Comparison of ENCODE assay signal across 1 cellular context in genomic region chr2:232000439-232000838, GRCh38.
A peak's percentile ranks its signal among the peaks of the same experiment; 100 is the strongest.
TF ChIP-seq lines count a peak whose summit lies in the region.

No MANE protein-coding gene starts in this region.

TF ChIP-seq in HEK293, 187 proteins besides CTCF, POLR2A, EP300 and RAD21 (continued from another document):
- TF ChIP-seq PRDM10 (tag by site-specific recombination; IDR thresholded peaks at IDR 0.05) = peak; percentile 88
- no peak for TF ChIP-seq ZNF426 (tag by site-specific recombination; IDR thresholded peaks at IDR 0.05)
- peak; percentile 41; the same call in 1 of the 2 replicates for TF ChIP-seq ZNF366 (tag by site-specific recombination; conservative IDR thresholded peaks at IDR 0.05)
- TF ChIP-seq ZNF133 (tag by site-specific recombination; IDR thresholded peaks at IDR 0.05) = no peak
- no peak for TF ChIP-seq ZNF704 (tag by site-specific recombination; IDR thresholded peaks at IDR 0.05)
- no peak for TF ChIP-seq SALL2 (tag by site-specific recombination; IDR thresholded peaks at IDR 0.05; ENCODE audit: borderline replicate concordance)
- no peak for TF ChIP-seq ZNF837 (tag by site-specific recombination; IDR thresholded peaks at IDR 0.05)
- no peak for TF ChIP-seq HOXD13 (CRISPR knock-in tag; IDR thresholded peaks at IDR 0.05; ENCODE audit: borderline replicate concordance)
- no peak for TF ChIP-seq ZFP37 (tag by site-specific recombination; IDR thresholded peaks at IDR 0.05)
- TF ChIP-seq ZNF501 (tag by site-specific recombination; IDR thresholded peaks at IDR 0.05) = no peak
- TF ChIP-seq ZNF792 (tag by site-specific recombination; IDR thresholded peaks at IDR 0.05) = no peak
- no peak for TF ChIP-seq TSHZ1 (tag by site-specific recombination; IDR thresholded peaks at IDR 0.05; ENCODE audit: borderline replicate concordance)
- TF ChIP-seq ZNF639 (tag by site-specific recombination; IDR thresholded peaks at IDR 0.05) = no peak
- TF ChIP-seq ZNF513 (tag by site-specific recombination; IDR thresholded peaks at IDR 0.05) = no peak
- no peak for TF ChIP-seq ZNF350 (tag by site-specific recombination; IDR thresholded peaks at IDR 0.05)
- no peak for TF ChIP-seq RBAK (tag by site-specific recombination; IDR thresholded peaks at IDR 0.05)
- TF ChIP-seq ZNF670 (tag by site-specific recombination; IDR thresholded peaks at IDR 0.05; ENCODE audit: low read depth) = no peak
- no peak for TF ChIP-seq ZNF626 (tag by site-specific recombination; IDR thresholded peaks at IDR 0.05)
- TF ChIP-seq SETDB1 (IDR thresholded peaks at IDR 0.05; ENCODE audit: insufficient read length, low read length) = peak; percentile 36
- no peak for TF ChIP-seq SP2 (tag by site-specific recombination; IDR thresholded peaks at IDR 0.05)
- TF ChIP-seq ZNF830 (tag by site-specific recombination; IDR thresholded peaks at IDR 0.05; ENCODE audit: low read depth) = no peak
- no peak for TF ChIP-seq ZNF514 (tag by site-specific recombination; IDR thresholded peaks at IDR 0.05)
- TF ChIP-seq ZNF24 (tag by site-specific recombination; IDR thresholded peaks at IDR 0.05) = no peak
- no peak for TF ChIP-seq ZSCAN16 (tag by site-specific recombination; IDR thresholded peaks at IDR 0.05)
- TF ChIP-seq GLIS2 (tag by site-specific recombination; IDR thresholded peaks at IDR 0.05) = no peak
- TF ChIP-seq PRDM1 (tag by site-specific recombination; IDR thresholded peaks at IDR 0.05) = peak; percentile 99
- no peak for TF ChIP-seq YY2 (tag by site-specific recombination; IDR thresholded peaks at IDR 0.05)
- TF ChIP-seq ZNF544 (tag by site-specific recombination; IDR thresholded peaks at IDR 0.05) = no peak
- no peak for TF ChIP-seq FEZF1 (tag by site-specific recombination; IDR thresholded peaks at IDR 0.05)
- no peak for TF ChIP-seq ZFHX2 (tag by site-specific recombination; conservative IDR thresholded peaks at IDR 0.05)
- no peak for TF ChIP-seq ZNF621 (tag by site-specific recombination; IDR thresholded peaks at IDR 0.05)
- peak; percentile 14; the same call in 1 of the 2 replicates for TF ChIP-seq ZBTB17 (tag by site-specific recombination; IDR thresholded peaks at IDR 0.05)
